ENCODE assay signal across 1 cellular context in genomic region chr17:61305024-61305423, GRCh38.
TF ChIP-seq lines count a peak whose summit lies in the region.

No MANE protein-coding gene starts in this region.

TF ChIP-seq in liver, 16 proteins besides CTCF, POLR2A, EP300 and RAD21 (continued from another document):
- TF ChIP-seq ZBTB33 (IDR thresholded peaks at IDR 0.05) (no peak), HNF4G (IDR thresholded peaks at IDR 0.05) (no peak), MAX (IDR thresholded peaks at IDR 0.05) (no peak), JUND (IDR thresholded peaks at IDR 0.05) (no peak), RXRA (IDR thresholded peaks at IDR 0.05) (peak in 1 of 2 donors; percentile 28), YY1 (IDR thresholded peaks at IDR 0.05) (no peak), HNF4A (conservative IDR thresholded peaks at IDR 0.05) (peak; percentile 61 to 65), NR2F2 (IDR thresholded peaks at IDR 0.05) (no peak), FOXA2 (IDR thresholded peaks at IDR 0.05) (no peak)
TF ChIP-seq in liver: peak in this region for 2.
